In the genomic region with DNA sequence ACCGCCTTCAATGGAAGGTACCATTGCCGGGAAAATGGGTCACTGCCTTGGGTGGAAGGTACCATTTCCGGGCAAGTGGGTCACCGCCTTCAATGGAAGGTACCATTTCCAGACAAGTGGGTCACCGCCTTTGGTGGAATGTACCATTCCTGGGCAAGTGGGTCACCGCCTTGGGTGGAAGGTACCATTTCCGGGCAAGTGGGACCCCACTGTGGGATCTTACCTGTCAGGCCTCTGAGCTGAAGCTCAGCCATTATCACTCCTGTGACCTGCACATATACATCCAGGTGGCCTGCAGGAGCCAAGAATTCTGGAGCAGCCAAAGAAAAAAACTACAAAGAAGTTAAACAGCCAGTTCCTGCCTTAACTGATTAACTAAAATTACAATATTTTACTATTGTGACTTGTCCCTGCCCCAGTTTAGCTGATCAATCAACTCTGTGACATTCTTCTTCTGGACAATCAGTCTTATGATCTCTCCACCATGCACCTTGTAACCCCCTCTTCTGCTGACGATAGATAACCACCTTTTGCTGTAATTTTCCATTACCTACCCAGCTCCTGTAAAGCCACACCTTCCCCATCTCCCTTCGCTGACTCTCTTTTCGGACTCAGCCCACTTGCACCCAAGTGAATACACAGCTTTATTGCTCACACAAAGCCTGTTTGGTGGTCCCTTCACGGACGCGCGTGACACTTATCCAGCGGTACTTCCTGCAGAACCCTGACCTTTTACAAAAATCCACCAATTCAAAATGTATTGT, we compare ENCODE assay signal across 20 cellular contexts.
"Had no signal": no experiment of that assay in that cellular context is flagged by ENCODE, and none has a peak within 500 bp of the region (broad histone marks: within the 10 kb centered on the region; RNA-seq: fewer than 3 reads in every experiment).

No MANE protein-coding gene starts in this region.

- H3K4me1 Mint-ChIP-seq: natural killer cell; stimulated activated naive CD8-positive, alpha-beta T cell treated with anti-CD3 and anti-CD28 coated beads, Interleukin-15, amount 100 ng/mL, for 72 hours had no signal

- H3K27me3 ChIP-seq: heart left ventricle, pancreas, transverse colon had no signal

- H3K27ac ChIP-seq: heart left ventricle, pancreas, prostate gland, thoracic aorta, transverse colon had no signal

- DNase-seq: cerebellar nuclear complex; dermis blood vessel endothelial cell; erythroblast; heart left ventricle; hippocampal formation; natural killer cell; occipital lobe; pancreas; retina; stimulated activated CD4-positive, alpha-beta T cell treated with anti-CD3 and anti-CD28 coated beads, Interleukin-2, amount 100 ng/mL, for 24 hours; stimulated activated CD4-positive, alpha-beta T cell treated with anti-CD3 and anti-CD28 coated beads, Interleukin-4, amount 100 ng/mL, for 4 hours; stimulated activated naive B cell treated with anti-CD40 and anti-IgM and Interleukin-4, amounts not matched to agents 10 μg/mL and 1 μg/mL and 100 μg/mL, for 72 hours; stimulated activated naive CD8-positive, alpha-beta T cell treated with anti-CD3 and anti-CD28 coated beads, Interleukin-15, amount 100 ng/mL, for 72 hours; transverse colon had no signal

- H3K9me3 ChIP-seq: pancreas, prostate gland, transverse colon had no signal

- ATAC-seq: heart left ventricle; natural killer cell; pancreas; sciatic nerve; stimulated activated naive B cell treated with anti-CD40 and anti-IgM and Interleukin-4, amounts not matched to agents 10 μg/mL and 1 μg/mL and 100 μg/mL, for 72 hours; stimulated activated naive CD8-positive, alpha-beta T cell treated with anti-CD3 and anti-CD28 coated beads, Interleukin-15, amount 100 ng/mL, for 72 hours had no signal

- H3K27me3 Mint-ChIP-seq: stimulated activated naive B cell treated with anti-CD40 and anti-IgM and Interleukin-4, amounts not matched to agents 10 μg/mL and 1 μg/mL and 100 μg/mL, for 72 hours; stimulated activated naive CD8-positive, alpha-beta T cell treated with anti-CD3 and anti-CD28 coated beads, Interleukin-15, amount 100 ng/mL, for 72 hours had no signal

- H3K36me3 ChIP-seq: heart left ventricle, pancreas, prostate gland, thoracic aorta, transverse colon had no signal

- H3K4me3 Mint-ChIP-seq: natural killer cell; stimulated activated naive B cell treated with anti-CD40 and anti-IgM and Interleukin-4, amounts not matched to agents 10 μg/mL and 1 μg/mL and 100 μg/mL, for 72 hours; stimulated activated naive CD8-positive, alpha-beta T cell treated with anti-CD3 and anti-CD28 coated beads, Interleukin-15, amount 100 ng/mL, for 72 hours had no signal

- H3K36me3 Mint-ChIP-seq: natural killer cell had no signal

- H3K4me3 ChIP-seq: heart left ventricle, pancreas, prostate gland, thoracic aorta, transverse colon had no signal

- FAIRE-seq: colon, endothelial cell of umbilical vein, frontal cortex, pancreas had no signal

- H3K4me1 ChIP-seq: heart left ventricle, pancreas, prostate gland, transverse colon had no signal

- H3K27ac Mint-ChIP-seq: natural killer cell; stimulated activated naive B cell treated with anti-CD40 and anti-IgM and Interleukin-4, amounts not matched to agents 10 μg/mL and 1 μg/mL and 100 μg/mL, for 72 hours; stimulated activated naive CD8-positive, alpha-beta T cell treated with anti-CD3 and anti-CD28 coated beads, Interleukin-15, amount 100 ng/mL, for 72 hours had no signal
